In the genomic region with DNA sequence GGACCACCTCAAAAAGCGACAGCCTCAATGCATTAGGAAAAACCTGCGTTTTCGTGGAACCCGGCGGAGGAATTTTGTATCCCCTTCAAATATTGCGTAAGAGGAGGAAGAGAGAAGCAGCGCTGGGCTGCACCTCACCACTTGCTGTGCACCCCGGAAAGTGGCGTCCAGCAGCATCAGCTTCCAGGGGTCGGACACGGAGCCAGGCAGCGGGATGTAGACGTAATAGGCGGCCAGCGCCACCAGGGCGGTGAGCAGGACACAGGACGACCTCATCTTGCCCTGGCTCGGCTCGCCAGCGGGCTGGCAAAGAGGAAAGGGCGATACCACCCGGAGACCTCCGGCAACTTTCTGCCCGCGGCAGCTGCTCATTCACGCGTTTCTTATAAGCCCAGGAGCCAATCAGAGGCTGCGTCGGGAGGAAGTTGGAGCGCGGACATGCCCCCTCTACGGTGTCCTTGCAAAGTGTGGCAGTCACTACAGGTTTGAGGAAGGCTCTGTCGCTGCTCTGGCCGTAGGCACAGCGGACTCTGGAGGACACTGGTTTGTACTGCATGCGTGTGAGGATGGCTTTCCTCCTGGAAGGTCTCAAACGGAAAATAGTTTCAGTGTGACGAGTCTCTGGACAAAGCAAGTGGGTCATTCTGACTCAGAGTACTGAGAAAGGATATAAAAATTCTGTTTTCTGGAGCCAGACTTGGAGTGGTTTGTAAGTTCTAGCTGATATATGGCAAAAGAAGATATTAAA, we compare ENCODE assay signal across 1 cellular context.
TF ChIP-seq lines count a peak whose summit lies in the region.

A gene with protein sequence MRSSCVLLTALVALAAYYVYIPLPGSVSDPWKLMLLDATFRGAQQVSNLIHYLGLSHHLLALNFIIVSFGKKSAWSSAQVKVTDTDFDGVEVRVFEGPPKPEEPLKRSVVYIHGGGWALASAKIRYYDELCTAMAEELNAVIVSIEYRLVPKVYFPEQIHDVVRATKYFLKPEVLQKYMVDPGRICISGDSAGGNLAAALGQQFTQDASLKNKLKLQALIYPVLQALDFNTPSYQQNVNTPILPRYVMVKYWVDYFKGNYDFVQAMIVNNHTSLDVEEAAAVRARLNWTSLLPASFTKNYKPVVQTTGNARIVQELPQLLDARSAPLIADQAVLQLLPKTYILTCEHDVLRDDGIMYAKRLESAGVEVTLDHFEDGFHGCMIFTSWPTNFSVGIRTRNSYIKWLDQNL (minus strand): TSS at position 359 of the 748 bp plus-strand sequence. CDS start 83 bp downstream, at position 276.

TF ChIP-seq in HepG2, 621 proteins besides CTCF, POLR2A, EP300 and RAD21 (continued from another document):
- TF ChIP-seq, protein P1, sequence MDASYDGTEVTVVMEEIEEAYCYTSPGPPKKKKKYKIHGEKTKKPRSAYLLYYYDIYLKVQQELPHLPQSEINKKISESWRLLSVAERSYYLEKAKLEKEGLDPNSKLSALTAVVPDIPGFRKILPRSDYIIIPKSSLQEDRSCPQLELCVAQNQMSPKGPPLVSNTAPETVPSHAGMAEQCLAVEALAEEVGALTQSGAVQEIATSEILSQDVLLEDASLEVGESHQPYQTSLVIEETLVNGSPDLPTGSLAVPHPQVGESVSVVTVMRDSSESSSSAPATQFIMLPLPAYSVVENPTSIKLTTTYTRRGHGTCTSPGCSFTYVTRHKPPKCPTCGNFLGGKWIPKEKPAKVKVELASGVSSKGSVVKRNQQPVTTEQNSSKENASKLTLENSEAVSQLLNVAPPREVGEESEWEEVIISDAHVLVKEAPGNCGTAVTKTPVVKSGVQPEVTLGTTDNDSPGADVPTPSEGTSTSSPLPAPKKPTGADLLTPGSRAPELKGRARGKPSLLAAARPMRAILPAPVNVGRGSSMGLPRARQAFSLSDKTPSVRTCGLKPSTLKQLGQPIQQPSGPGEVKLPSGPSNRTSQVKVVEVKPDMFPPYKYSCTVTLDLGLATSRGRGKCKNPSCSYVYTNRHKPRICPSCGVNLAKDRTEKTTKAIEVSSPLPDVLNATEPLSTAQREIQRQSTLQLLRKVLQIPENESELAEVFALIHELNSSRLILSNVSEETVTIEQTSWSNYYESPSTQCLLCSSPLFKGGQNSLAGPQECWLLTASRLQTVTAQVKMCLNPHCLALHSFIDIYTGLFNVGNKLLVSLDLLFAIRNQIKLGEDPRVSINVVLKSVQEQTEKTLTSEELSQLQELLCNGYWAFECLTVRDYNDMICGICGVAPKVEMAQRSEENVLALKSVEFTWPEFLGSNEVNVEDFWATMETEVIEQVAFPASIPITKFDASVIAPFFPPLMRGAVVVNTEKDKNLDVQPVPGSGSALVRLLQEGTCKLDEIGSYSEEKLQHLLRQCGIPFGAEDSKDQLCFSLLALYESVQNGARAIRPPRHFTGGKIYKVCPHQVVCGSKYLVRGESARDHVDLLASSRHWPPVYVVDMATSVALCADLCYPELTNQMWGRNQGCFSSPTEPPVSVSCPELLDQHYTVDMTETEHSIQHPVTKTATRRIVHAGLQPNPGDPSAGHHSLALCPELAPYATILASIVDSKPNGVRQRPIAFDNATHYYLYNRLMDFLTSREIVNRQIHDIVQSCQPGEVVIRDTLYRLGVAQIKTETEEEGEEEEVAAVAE (CRISPR knock-in tag; IDR thresholded peaks at IDR 0.05; ENCODE audit: borderline replicate concordance) = peak; percentile 92
- TF ChIP-seq ZNF33B (CRISPR knock-in tag; IDR thresholded peaks at IDR 0.05) (peak; percentile 78; the same call in 1 of the 2 replicates), ZNF891 (CRISPR knock-in tag; IDR thresholded peaks at IDR 0.05) (peak; percentile 84), NFIC (IDR thresholded peaks at IDR 0.05; ENCODE audit: low read length) (no peak), AGO2 (optimal IDR thresholded peaks at IDR 0.05; ENCODE audit: low read depth, low read length) (peak; percentile 30), HHEX (CRISPR knock-in tag; IDR thresholded peaks at IDR 0.05) (no peak), MTF1 (CRISPR knock-in tag; IDR thresholded peaks at IDR 0.05) (no peak), DNMT3B (CRISPR knock-in tag; conservative IDR thresholded peaks at IDR 0.05) (no peak; the same call in 1 of the 2 replicates), BCL6 (CRISPR knock-in tag; IDR thresholded peaks at IDR 0.05) (peak; percentile 51), ZFX (CRISPR knock-in tag; IDR thresholded peaks at IDR 0.05; ENCODE audit: low read depth) (peak; percentile 34; the same call in 1 of the 2 replicates), GATAD1 (CRISPR knock-in tag; IDR thresholded peaks at IDR 0.05) (peak; percentile 82), JUND (CRISPR knock-in tag; IDR thresholded peaks at IDR 0.05) (no peak), SRSF4 (IDR thresholded peaks at IDR 0.05; ENCODE audit: low read depth, low read length, poor library complexity, severe bottlenecking) (no peak), TP53 (CRISPR knock-in tag; conservative IDR thresholded peaks at IDR 0.05) (peak; percentile 15; the same call in 1 of the 2 replicates), SP5 (CRISPR knock-in tag; IDR thresholded peaks at IDR 0.05; ENCODE audit: borderline replicate concordance, low read depth) (0 out of 2 replicates have a peak, but pooled peaks have one; percentile 4), CBX5 (CRISPR knock-in tag; IDR thresholded peaks at IDR 0.05; ENCODE audit: borderline replicate concordance) (0 out of 2 replicates have a peak, but pooled peaks have one; percentile 50), ZFP36 (IDR thresholded peaks at IDR 0.05; ENCODE audit: borderline replicate concordance, low read depth, low read length, partially characterized antibody) (no peak), BHLHE40 (IDR thresholded peaks at IDR 0.05; ENCODE audit: low read length) (no peak), NR2F2 (IDR thresholded peaks at IDR 0.05; ENCODE audit: borderline replicate concordance, low read depth) (no peak), ZNF274 (CRISPR knock-in tag; IDR thresholded peaks at IDR 0.05) (no peak; the same call in none of the 2 replicates), GFI1 (CRISPR knock-in tag; IDR thresholded peaks at IDR 0.05; ENCODE audit: borderline replicate concordance) (peak; percentile 72; the same call in 1 of the 2 replicates), KMT2B (CRISPR knock-in tag; IDR thresholded peaks at IDR 0.05) (peak; percentile 55; the same call in 1 of the 2 replicates), ELF3 (CRISPR knock-in tag; IDR thresholded peaks at IDR 0.05) (peak; percentile 94), ZNF292 (CRISPR knock-in tag; IDR thresholded peaks at IDR 0.05; ENCODE audit: borderline replicate concordance, low read depth) (peak; percentile 82), ZSCAN25 (CRISPR knock-in tag; IDR thresholded peaks at IDR 0.05) (peak; percentile 75), TAF15 (IDR thresholded peaks at IDR 0.05; ENCODE audit: low read depth, low read length, poor library complexity, severe bottlenecking) (no peak), ZNF672 (CRISPR knock-in tag; IDR thresholded peaks at IDR 0.05) (no peak), ZBTB42 (CRISPR knock-in tag; IDR thresholded peaks at IDR 0.05) (no peak)
- TF ChIP-seq, protein P2, sequence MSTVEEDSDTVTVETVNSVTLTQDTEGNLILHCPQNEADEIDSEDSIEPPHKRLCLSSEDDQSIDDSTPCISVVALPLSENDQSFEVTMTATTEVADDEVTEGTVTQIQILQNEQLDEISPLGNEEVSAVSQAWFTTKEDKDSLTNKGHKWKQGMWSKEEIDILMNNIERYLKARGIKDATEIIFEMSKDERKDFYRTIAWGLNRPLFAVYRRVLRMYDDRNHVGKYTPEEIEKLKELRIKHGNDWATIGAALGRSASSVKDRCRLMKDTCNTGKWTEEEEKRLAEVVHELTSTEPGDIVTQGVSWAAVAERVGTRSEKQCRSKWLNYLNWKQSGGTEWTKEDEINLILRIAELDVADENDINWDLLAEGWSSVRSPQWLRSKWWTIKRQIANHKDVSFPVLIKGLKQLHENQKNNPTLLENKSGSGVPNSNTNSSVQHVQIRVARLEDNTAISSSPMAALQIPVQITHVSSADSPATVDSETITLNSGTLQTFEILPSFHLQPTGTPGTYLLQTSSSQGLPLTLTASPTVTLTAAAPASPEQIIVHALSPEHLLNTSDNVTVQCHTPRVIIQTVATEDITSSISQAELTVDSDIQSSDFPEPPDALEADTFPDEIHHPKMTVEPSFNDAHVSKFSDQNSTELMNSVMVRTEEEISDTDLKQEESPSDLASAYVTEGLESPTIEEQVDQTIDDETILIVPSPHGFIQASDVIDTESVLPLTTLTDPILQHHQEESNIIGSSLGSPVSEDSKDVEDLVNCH (CRISPR knock-in tag; IDR thresholded peaks at IDR 0.05) = no peak
- TF ChIP-seq, protein P3, sequence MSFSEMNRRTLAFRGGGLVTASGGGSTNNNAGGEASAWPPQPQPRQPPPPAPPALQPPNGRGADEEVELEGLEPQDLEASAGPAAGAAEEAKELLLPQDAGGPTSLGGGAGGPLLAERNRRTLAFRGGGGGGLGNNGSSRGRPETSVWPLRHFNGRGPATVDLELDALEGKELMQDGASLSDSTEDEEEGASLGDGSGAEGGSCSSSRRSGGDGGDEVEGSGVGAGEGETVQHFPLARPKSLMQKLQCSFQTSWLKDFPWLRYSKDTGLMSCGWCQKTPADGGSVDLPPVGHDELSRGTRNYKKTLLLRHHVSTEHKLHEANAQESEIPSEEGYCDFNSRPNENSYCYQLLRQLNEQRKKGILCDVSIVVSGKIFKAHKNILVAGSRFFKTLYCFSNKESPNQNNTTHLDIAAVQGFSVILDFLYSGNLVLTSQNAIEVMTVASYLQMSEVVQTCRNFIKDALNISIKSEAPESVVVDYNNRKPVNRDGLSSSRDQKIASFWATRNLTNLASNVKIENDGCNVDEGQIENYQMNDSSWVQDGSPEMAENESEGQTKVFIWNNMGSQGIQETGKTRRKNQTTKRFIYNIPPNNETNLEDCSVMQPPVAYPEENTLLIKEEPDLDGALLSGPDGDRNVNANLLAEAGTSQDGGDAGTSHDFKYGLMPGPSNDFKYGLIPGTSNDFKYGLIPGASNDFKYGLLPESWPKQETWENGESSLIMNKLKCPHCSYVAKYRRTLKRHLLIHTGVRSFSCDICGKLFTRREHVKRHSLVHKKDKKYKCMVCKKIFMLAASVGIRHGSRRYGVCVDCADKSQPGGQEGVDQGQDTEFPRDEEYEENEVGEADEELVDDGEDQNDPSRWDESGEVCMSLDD (CRISPR knock-in tag; IDR thresholded peaks at IDR 0.05; ENCODE audit: borderline replicate concordance) = peak; percentile 96
- TF ChIP-seq, protein P4, sequence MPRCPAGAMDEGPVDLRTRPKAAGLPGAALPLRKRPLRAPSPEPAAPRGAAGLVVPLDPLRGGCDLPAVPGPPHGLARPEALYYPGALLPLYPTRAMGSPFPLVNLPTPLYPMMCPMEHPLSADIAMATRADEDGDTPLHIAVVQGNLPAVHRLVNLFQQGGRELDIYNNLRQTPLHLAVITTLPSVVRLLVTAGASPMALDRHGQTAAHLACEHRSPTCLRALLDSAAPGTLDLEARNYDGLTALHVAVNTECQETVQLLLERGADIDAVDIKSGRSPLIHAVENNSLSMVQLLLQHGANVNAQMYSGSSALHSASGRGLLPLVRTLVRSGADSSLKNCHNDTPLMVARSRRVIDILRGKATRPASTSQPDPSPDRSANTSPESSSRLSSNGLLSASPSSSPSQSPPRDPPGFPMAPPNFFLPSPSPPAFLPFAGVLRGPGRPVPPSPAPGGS (CRISPR knock-in tag; IDR thresholded peaks at IDR 0.05) = 0 out of 2 replicates have a peak, but pooled peaks have one; percentile 24
- TF ChIP-seq, protein P5, sequence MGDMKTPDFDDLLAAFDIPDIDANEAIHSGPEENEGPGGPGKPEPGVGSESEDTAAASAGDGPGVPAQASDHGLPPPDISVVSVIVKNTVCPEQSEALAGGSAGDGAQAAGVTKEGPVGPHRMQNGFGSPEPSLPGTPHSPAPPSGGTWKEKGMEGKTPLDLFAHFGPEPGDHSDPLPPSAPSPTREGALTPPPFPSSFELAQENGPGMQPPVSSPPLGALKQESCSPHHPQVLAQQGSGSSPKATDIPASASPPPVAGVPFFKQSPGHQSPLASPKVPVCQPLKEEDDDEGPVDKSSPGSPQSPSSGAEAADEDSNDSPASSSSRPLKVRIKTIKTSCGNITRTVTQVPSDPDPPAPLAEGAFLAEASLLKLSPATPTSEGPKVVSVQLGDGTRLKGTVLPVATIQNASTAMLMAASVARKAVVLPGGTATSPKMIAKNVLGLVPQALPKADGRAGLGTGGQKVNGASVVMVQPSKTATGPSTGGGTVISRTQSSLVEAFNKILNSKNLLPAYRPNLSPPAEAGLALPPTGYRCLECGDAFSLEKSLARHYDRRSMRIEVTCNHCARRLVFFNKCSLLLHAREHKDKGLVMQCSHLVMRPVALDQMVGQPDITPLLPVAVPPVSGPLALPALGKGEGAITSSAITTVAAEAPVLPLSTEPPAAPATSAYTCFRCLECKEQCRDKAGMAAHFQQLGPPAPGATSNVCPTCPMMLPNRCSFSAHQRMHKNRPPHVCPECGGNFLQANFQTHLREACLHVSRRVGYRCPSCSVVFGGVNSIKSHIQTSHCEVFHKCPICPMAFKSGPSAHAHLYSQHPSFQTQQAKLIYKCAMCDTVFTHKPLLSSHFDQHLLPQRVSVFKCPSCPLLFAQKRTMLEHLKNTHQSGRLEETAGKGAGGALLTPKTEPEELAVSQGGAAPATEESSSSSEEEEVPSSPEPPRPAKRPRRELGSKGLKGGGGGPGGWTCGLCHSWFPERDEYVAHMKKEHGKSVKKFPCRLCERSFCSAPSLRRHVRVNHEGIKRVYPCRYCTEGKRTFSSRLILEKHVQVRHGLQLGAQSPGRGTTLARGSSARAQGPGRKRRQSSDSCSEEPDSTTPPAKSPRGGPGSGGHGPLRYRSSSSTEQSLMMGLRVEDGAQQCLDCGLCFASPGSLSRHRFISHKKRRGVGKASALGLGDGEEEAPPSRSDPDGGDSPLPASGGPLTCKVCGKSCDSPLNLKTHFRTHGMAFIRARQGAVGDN (CRISPR knock-in tag; IDR thresholded peaks at IDR 0.05) = peak; percentile 94
- TF ChIP-seq, protein P6, sequence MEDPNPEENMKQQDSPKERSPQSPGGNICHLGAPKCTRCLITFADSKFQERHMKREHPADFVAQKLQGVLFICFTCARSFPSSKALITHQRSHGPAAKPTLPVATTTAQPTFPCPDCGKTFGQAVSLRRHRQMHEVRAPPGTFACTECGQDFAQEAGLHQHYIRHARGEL (CRISPR knock-in tag; IDR thresholded peaks at IDR 0.05) = peak; percentile 42; the same call in 1 of the 2 replicates
- TF ChIP-seq, protein P7, sequence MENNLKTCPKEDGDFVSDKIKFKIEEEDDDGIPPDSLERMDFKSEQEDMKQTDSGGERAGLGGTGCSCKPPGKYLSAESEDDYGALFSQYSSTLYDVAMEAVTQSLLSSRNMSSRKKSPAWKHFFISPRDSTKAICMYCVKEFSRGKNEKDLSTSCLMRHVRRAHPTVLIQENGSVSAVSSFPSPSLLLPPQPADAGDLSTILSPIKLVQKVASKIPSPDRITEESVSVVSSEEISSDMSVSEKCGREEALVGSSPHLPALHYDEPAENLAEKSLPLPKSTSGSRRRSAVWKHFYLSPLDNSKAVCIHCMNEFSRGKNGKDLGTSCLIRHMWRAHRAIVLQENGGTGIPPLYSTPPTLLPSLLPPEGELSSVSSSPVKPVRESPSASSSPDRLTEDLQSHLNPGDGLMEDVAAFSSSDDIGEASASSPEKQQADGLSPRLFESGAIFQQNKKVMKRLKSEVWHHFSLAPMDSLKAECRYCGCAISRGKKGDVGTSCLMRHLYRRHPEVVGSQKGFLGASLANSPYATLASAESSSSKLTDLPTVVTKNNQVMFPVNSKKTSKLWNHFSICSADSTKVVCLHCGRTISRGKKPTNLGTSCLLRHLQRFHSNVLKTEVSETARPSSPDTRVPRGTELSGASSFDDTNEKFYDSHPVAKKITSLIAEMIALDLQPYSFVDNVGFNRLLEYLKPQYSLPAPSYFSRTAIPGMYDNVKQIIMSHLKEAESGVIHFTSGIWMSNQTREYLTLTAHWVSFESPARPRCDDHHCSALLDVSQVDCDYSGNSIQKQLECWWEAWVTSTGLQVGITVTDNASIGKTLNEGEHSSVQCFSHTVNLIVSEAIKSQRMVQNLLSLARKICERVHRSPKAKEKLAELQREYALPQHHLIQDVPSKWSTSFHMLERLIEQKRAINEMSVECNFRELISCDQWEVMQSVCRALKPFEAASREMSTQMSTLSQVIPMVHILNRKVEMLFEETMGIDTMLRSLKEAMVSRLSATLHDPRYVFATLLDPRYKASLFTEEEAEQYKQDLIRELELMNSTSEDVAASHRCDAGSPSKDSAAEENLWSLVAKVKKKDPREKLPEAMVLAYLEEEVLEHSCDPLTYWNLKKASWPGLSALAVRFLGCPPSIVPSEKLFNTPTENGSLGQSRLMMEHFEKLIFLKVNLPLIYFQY (CRISPR knock-in tag; IDR thresholded peaks at IDR 0.05; ENCODE audit: borderline replicate concordance) = no peak
